Comparison of ENCODE assay signal across 39 cellular contexts in the genomic region with DNA sequence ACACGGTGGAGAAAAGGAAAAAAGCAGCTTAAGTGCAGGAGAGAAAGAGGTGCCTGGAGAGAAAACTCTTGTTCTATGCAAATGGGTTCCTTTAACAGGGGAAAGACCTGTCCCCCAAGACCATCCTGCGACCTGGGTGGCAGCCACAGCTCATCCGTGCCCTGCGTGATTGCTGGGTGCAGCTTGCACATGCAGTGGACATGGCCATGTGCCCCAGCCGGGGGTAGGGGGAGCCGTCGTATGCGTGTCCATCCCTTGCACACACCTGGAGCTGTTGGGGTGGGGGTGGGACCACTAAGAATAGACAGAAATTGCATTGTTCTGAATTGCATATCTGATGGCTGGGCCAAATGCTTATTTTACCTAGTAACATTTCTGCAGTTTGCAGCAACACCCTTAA.
"Had no signal": no experiment of that assay in that cellular context is flagged by ENCODE, and none has a peak within 500 bp of the region (broad histone marks: within the 10 kb centered on the region; RNA-seq: fewer than 3 reads in every experiment).

No MANE protein-coding gene starts in this region.

- H3K27me3 Mint-ChIP-seq: activated naive CD4-positive, alpha-beta T cell treated with anti-CD3 and anti-CD28 coated beads, Interleukin-2, amount 10 ng/mL, durations not matched to agents 7 days and 5 days; activated naive CD4-positive, alpha-beta T cell treated with anti-CD3 and anti-CD28 coated beads, Interleukin-2, amount 50 U/mL, for 24 hours; activated naive CD8-positive, alpha-beta T cell; activated naive CD8-positive, alpha-beta T cell treated with anti-CD3 and anti-CD28 coated beads for 36 hours; activated naive CD8-positive, alpha-beta T cell treated with anti-CD3 and anti-CD28 coated beads, Interleukin-2, amount 10 ng/mL, durations not matched to agents 7 days and 5 days; activated naive CD8-positive, alpha-beta T cell treated with anti-CD3 and anti-CD28 coated beads, Interleukin-2, amount 50 U/mL, for 24 hours; activated T-helper 17 cell treated with anti-CD3 and anti-CD28 coated beads, Interleukin-2, amount 50 U/mL, for 72 hours; central memory CD8-positive, alpha-beta T cell had no signal

- H3K27ac ChIP-seq: adrenal gland, ascending aorta, body of pancreas, brain microvascular endothelial cell, breast epithelium, cardiac muscle cell had no signal

- H3K36me3 ChIP-seq: adrenal gland, ascending aorta, brain microvascular endothelial cell, breast epithelium, cardiac muscle cell had no signal

- H3K4me3 Mint-ChIP-seq: activated naive CD4-positive, alpha-beta T cell treated with anti-CD3 and anti-CD28 coated beads for 36 hours; activated naive CD4-positive, alpha-beta T cell treated with anti-CD3 and anti-CD28 coated beads, Interleukin-2, amount 10 ng/mL, durations not matched to agents 7 days and 5 days; activated naive CD4-positive, alpha-beta T cell treated with anti-CD3 and anti-CD28 coated beads, Interleukin-2, amount 50 U/mL, for 24 hours; activated naive CD8-positive, alpha-beta T cell; activated naive CD8-positive, alpha-beta T cell treated with anti-CD3 and anti-CD28 coated beads for 36 hours; activated naive CD8-positive, alpha-beta T cell treated with anti-CD3 and anti-CD28 coated beads, Interleukin-2, amount 10 ng/mL, durations not matched to agents 7 days and 5 days; activated naive CD8-positive, alpha-beta T cell treated with anti-CD3 and anti-CD28 coated beads, Interleukin-2, amount 50 U/mL, for 24 hours; activated T-cell treated with anti-CD3 and anti-CD28 coated beads, Interleukin-2, amount 50 U/mL, for 24 hours; activated T-cell treated with anti-CD3 and anti-CD28 coated beads, Interleukin-2, amount 50 U/mL, for 4 hours; activated T-cell treated with anti-CD3 and anti-CD28 coated beads, Interleukin-2, amount 50 U/mL, for 72 hours; activated T-helper 1 cell treated with anti-CD3 and anti-CD28 coated beads, Interleukin-12 subunit alpha, Interleukin-12 subunit beta, Interleukin-2, Interleukin-4 antibody, amounts not matched to agents 30 ng/mL and 10 ng/mL and 1 ng/mL, durations not matched to agents 14 hours and 24 hours and 36 hours; activated T-helper 17 cell treated with anti-CD3 and anti-CD28 coated beads, Interleukin-2, amount 50 U/mL, for 72 hours; brain; central memory CD8-positive, alpha-beta T cell had no signal

- H3K4me1 ChIP-seq: adrenal gland, ascending aorta, body of pancreas, breast epithelium had no signal

- H3K4me1 Mint-ChIP-seq: activated naive CD4-positive, alpha-beta T cell treated with anti-CD3 and anti-CD28 coated beads, Interleukin-2, amount 10 ng/mL, durations not matched to agents 7 days and 5 days; activated naive CD4-positive, alpha-beta T cell treated with anti-CD3 and anti-CD28 coated beads, Interleukin-2, amount 50 U/mL, for 24 hours; activated naive CD8-positive, alpha-beta T cell treated with anti-CD3 and anti-CD28 coated beads for 36 hours; activated naive CD8-positive, alpha-beta T cell treated with anti-CD3 and anti-CD28 coated beads, Interleukin-2, amount 10 ng/mL, durations not matched to agents 7 days and 5 days; activated naive CD8-positive, alpha-beta T cell treated with anti-CD3 and anti-CD28 coated beads, Interleukin-2, amount 50 U/mL, for 24 hours; activated T-helper 17 cell treated with anti-CD3 and anti-CD28 coated beads, Interleukin-2, amount 50 U/mL, for 72 hours; brain; central memory CD8-positive, alpha-beta T cell had no signal

- ATAC-seq: activated naive CD4-positive, alpha-beta T cell treated with anti-CD3 and anti-CD28 coated beads, Interleukin-2, amount 50 U/mL, for 72 hours; activated naive CD8-positive, alpha-beta T cell treated with anti-CD3 and anti-CD28 coated beads, Interleukin-2, amount 50 U/mL, for 24 hours; activated T-cell treated with anti-CD3 and anti-CD28 coated beads, Interleukin-2, amount 50 U/mL, for 4 hours; activated T-cell treated with anti-CD3 and anti-CD28 coated beads, Interleukin-2, amount 50 U/mL, for 72 hours; activated T-helper 17 cell treated with anti-CD3 and anti-CD28 coated beads, Interleukin-2, amount 50 U/mL, for 72 hours; body of pancreas had no signal

- H3K27ac Mint-ChIP-seq: activated naive CD4-positive, alpha-beta T cell treated with anti-CD3 and anti-CD28 coated beads for 36 hours; activated naive CD4-positive, alpha-beta T cell treated with anti-CD3 and anti-CD28 coated beads, Interleukin-2, amount 10 ng/mL, durations not matched to agents 7 days and 5 days; activated naive CD4-positive, alpha-beta T cell treated with anti-CD3 and anti-CD28 coated beads, Interleukin-2, amount 50 U/mL, for 24 hours; activated naive CD4-positive, alpha-beta T cell treated with anti-CD3 and anti-CD28 coated beads, Interleukin-2, amount 50 U/mL, for 72 hours; activated naive CD8-positive, alpha-beta T cell; activated naive CD8-positive, alpha-beta T cell treated with anti-CD3 and anti-CD28 coated beads for 36 hours; activated naive CD8-positive, alpha-beta T cell treated with anti-CD3 and anti-CD28 coated beads, Interleukin-2, amount 10 ng/mL, durations not matched to agents 7 days and 5 days; activated naive CD8-positive, alpha-beta T cell treated with anti-CD3 and anti-CD28 coated beads, Interleukin-2, amount 50 U/mL, for 24 hours; activated T-cell treated with anti-CD3 and anti-CD28 coated beads, Interleukin-2, amount 50 U/mL, for 24 hours; activated T-cell treated with anti-CD3 and anti-CD28 coated beads, Interleukin-2, amount 50 U/mL, for 72 hours; activated T-helper 1 cell treated with anti-CD3 and anti-CD28 coated beads, Interleukin-12 subunit alpha, Interleukin-12 subunit beta, Interleukin-2, Interleukin-4 antibody, amounts not matched to agents 30 ng/mL and 10 ng/mL and 1 ng/mL, durations not matched to agents 14 hours and 24 hours and 36 hours; activated T-helper 17 cell treated with anti-CD3 and anti-CD28 coated beads, Interleukin-2, amount 50 U/mL, for 72 hours; activated T-helper 2 cell treated with anti-CD3 and anti-CD28 coated beads, Interferon-gamma antibody, Interleukin-2, Interleukin-4, amounts not matched to agents 10 μg/mL and 5 μg/mL and 100 μg/mL, durations not matched to agents 14 hours and 24 hours and 36 hours; brain had no signal

- H3K9me3 Mint-ChIP-seq: activated naive CD4-positive, alpha-beta T cell treated with anti-CD3 and anti-CD28 coated beads for 36 hours; activated naive CD4-positive, alpha-beta T cell treated with anti-CD3 and anti-CD28 coated beads, Interleukin-2, amount 10 ng/mL, durations not matched to agents 7 days and 5 days; activated naive CD4-positive, alpha-beta T cell treated with anti-CD3 and anti-CD28 coated beads, Interleukin-2, amount 50 U/mL, for 24 hours; activated naive CD4-positive, alpha-beta T cell treated with anti-CD3 and anti-CD28 coated beads, Interleukin-2, amount 50 U/mL, for 72 hours; activated naive CD8-positive, alpha-beta T cell treated with anti-CD3 and anti-CD28 coated beads for 36 hours; activated naive CD8-positive, alpha-beta T cell treated with anti-CD3 and anti-CD28 coated beads, Interleukin-2, amount 10 ng/mL, durations not matched to agents 7 days and 5 days; activated naive CD8-positive, alpha-beta T cell treated with anti-CD3 and anti-CD28 coated beads, Interleukin-2, amount 50 U/mL, for 24 hours; activated T-cell treated with anti-CD3 and anti-CD28 coated beads, Interleukin-2, amount 50 U/mL, for 24 hours; activated T-cell treated with anti-CD3 and anti-CD28 coated beads, Interleukin-2, amount 50 U/mL, for 4 hours; activated T-cell treated with anti-CD3 and anti-CD28 coated beads, Interleukin-2, amount 50 U/mL, for 72 hours; activated T-helper 1 cell treated with anti-CD3 and anti-CD28 coated beads, Interleukin-12 subunit alpha, Interleukin-12 subunit beta, Interleukin-2, Interleukin-4 antibody, amounts not matched to agents 30 ng/mL and 10 ng/mL and 1 ng/mL, durations not matched to agents 14 hours and 24 hours and 36 hours; activated T-helper 17 cell treated with anti-CD3 and anti-CD28 coated beads, Interleukin-2, amount 50 U/mL, for 72 hours; activated T-helper 2 cell treated with anti-CD3 and anti-CD28 coated beads, Interferon-gamma antibody, Interleukin-2, Interleukin-4, amounts not matched to agents 10 μg/mL and 5 μg/mL and 100 μg/mL, durations not matched to agents 14 hours and 24 hours and 36 hours; brain; central memory CD8-positive, alpha-beta T cell had no signal

- H3K36me3 Mint-ChIP-seq: activated naive CD4-positive, alpha-beta T cell treated with anti-CD3 and anti-CD28 coated beads, Interleukin-2, amount 10 ng/mL, durations not matched to agents 7 days and 5 days; activated naive CD4-positive, alpha-beta T cell treated with anti-CD3 and anti-CD28 coated beads, Interleukin-2, amount 50 U/mL, for 24 hours; activated naive CD4-positive, alpha-beta T cell treated with anti-CD3 and anti-CD28 coated beads, Interleukin-2, amount 50 U/mL, for 72 hours; activated naive CD8-positive, alpha-beta T cell; activated naive CD8-positive, alpha-beta T cell treated with anti-CD3 and anti-CD28 coated beads for 36 hours; activated naive CD8-positive, alpha-beta T cell treated with anti-CD3 and anti-CD28 coated beads, Interleukin-2, amount 10 ng/mL, durations not matched to agents 7 days and 5 days; brain had no signal

- FAIRE-seq: astrocyte, bronchial epithelial cell had no signal

- DNase-seq: activated effector memory CD4-positive, alpha-beta T cell treated with anti-CD3 and anti-CD28 coated beads, Interleukin-2, amount 50 U/mL, for 16 hours; activated effector memory CD4-positive, alpha-beta T cell treated with Interleukin-2 at 50 U/mL for 16 hours; activated gamma-delta T cell; activated gamma-delta T cell treated with Interleukin-2 at 50 U/mL for 16 hours; activated naive CD4-positive, alpha-beta T cell; activated naive CD4-positive, alpha-beta T cell treated with anti-CD3 and anti-CD28 coated beads for 36 hours; activated naive CD4-positive, alpha-beta T cell treated with anti-CD3 and anti-CD28 coated beads, Interleukin-2, amount 10 ng/mL, durations not matched to agents 7 days and 5 days; activated naive CD4-positive, alpha-beta T cell treated with anti-CD3 and anti-CD28 coated beads, Interleukin-2, amount 50 U/mL, for 16 hours; activated naive CD4-positive, alpha-beta T cell treated with Interleukin-2 at 50 U/mL for 16 hours; activated naive CD8-positive, alpha-beta T cell treated with anti-CD3 and anti-CD28 coated beads for 36 hours; activated naive CD8-positive, alpha-beta T cell treated with anti-CD3 and anti-CD28 coated beads, Interleukin-2, amount 10 ng/mL, durations not matched to agents 7 days and 5 days; activated naive CD8-positive, alpha-beta T cell treated with anti-CD3 and anti-CD28 coated beads, Interleukin-2, amount 50 U/mL, for 24 hours; activated T-cell treated with anti-CD3 and anti-CD28 coated beads for 4 hours; activated T-cell treated with anti-CD3 and anti-CD28 coated beads, Interleukin-2, amount 50 U/mL, for 1 hour; activated T-cell treated with anti-CD3 and anti-CD28 coated beads, Interleukin-2, amount 50 U/mL, for 24 hours; activated T-cell treated with anti-CD3 and anti-CD28 coated beads, Interleukin-2, amount 50 U/mL, for 4 hours; activated T-cell treated with anti-CD3 and anti-CD28 coated beads, Interleukin-2, amount 50 U/mL, for 48 hours; activated T-cell treated with anti-CD3 and anti-CD28 coated beads, Interleukin-2, amount 50 U/mL, for 72 hours; adrenal gland; amniotic stem cell; anterior cingulate cortex; aorta; body of pancreas; brain microvascular endothelial cell; caudate nucleus; central memory CD4-positive, alpha-beta T cell had no signal

- H3K9me3 ChIP-seq: adrenal gland, ascending aorta, body of pancreas, breast epithelium had no signal

- H3K4me3 ChIP-seq: adrenal gland, ascending aorta, body of pancreas, breast epithelium, cardiac muscle cell had no signal
